In genomic region chr3:32453346-32453745, GRCh38 we compare ENCODE assay signal across 1 cellular context.
TF ChIP-seq lines count a peak whose summit lies in the region.

No MANE protein-coding gene starts in this region.

TF ChIP-seq in GM23338, 12 proteins besides CTCF, POLR2A, EP300 and RAD21 (continued from another document):
- no peak for TF ChIP-seq ZNF462 (CRISPR knock-in tag; IDR thresholded peaks at IDR 0.05)
- TF ChIP-seq EZH2phosphoT487 (IDR thresholded peaks at IDR 0.05; ENCODE audit: unreplicated experiment): no peak
- no peak for TF ChIP-seq EZH2 (IDR thresholded peaks at IDR 0.05; ENCODE audit: low read depth, unreplicated experiment)
- no peak for TF ChIP-seq CREB1 (CRISPR knock-in tag; IDR thresholded peaks at IDR 0.05; ENCODE audit: low read depth)
- no peak for TF ChIP-seq REST (IDR thresholded peaks at IDR 0.05; ENCODE audit: unreplicated experiment)
TF ChIP-seq in GM23338: peak in this region for 0.
